Comparison of ENCODE assay signal across 26 cellular contexts in the genomic region with DNA sequence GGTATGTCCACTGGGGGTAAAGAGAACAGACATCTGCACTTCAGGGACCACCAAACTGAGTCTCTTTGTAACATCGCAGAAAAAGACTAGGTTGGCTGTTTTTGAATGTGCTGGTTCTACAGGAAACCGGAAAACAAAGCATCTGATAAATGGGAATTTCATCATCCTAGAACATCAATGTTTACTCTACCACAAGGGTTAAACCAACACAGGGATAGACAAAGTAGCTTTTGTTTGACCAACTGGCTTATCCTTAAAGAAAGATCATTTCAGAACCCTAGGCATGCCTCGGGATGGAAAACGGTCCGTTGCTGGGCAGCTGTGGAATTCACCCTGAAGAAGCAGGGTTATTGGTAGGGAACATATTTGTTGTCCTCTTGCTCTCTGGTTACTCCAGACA.
"Had no signal": no experiment of that assay in that cellular context is flagged by ENCODE, and none has a peak within 500 bp of the region (broad histone marks: within the 10 kb centered on the region; RNA-seq: fewer than 3 reads in every experiment).

No MANE protein-coding gene starts in this region.

- H3K36me3 Mint-ChIP-seq: activated CD8-positive, alpha-beta memory T cell treated with anti-CD3 and anti-CD28 coated beads, Interleukin-2, amount 10 ng/mL, durations not matched to agents 7 days and 5 days; activated naive CD4-positive, alpha-beta T cell treated with anti-CD3 and anti-CD28 coated beads, Interleukin-2, amount 50 U/mL, for 72 hours had no signal

- H3K9ac ChIP-seq: SK-N-SH had no signal

- H3K4me2 ChIP-seq: SK-N-SH had no signal

- H3K4me3 ChIP-seq: cardiac muscle cell had no signal

- H3K27me3 Mint-ChIP-seq: activated CD8-positive, alpha-beta memory T cell treated with anti-CD3 and anti-CD28 coated beads, Interleukin-2, amount 10 ng/mL, durations not matched to agents 7 days and 5 days; activated naive CD8-positive, alpha-beta T cell treated with anti-CD3 and anti-CD28 coated beads, Interleukin-2, amount 50 U/mL, for 24 hours; activated T-cell treated with anti-CD3 and anti-CD28 coated beads, Interleukin-2, amount 50 U/mL, for 24 hours had no signal

- H3K9me3 Mint-ChIP-seq: activated naive CD8-positive, alpha-beta T cell treated with anti-CD3 and anti-CD28 coated beads, Interleukin-2, amount 50 U/mL, for 24 hours had no signal

- H3K27me3 ChIP-seq: brain microvascular endothelial cell, cardiac muscle cell had no signal

- H3K9me3 ChIP-seq: SK-N-SH had no signal

- H3K36me3 ChIP-seq: brain microvascular endothelial cell, cardiac muscle cell had no signal

- DNase-seq: activated CD4-positive, alpha-beta T cell treated with anti-CD3 and anti-CD28 coated beads for 48 hours; activated CD4-positive, alpha-beta T cell treated with anti-CD3 and anti-CD28 coated beads, Interleukin-2, amount 50 U/mL, for 4 hours; activated CD4-positive, CD25-positive, alpha-beta regulatory T cell treated with anti-CD3 and anti-CD28 coated beads, Interleukin-2, amount 50 U/mL, for 72 hours; activated CD8-positive, alpha-beta memory T cell treated with anti-CD3 and anti-CD28 coated beads, Interleukin-2, amount 10 ng/mL, durations not matched to agents 7 days and 5 days; activated CD8-positive, alpha-beta T cell treated with anti-CD3 and anti-CD28 coated beads, Interleukin-2, amount 10 ng/mL, durations not matched to agents 7 days and 5 days; activated effector memory CD4-positive, alpha-beta T cell treated with anti-CD3 and anti-CD28 coated beads, Interleukin-2, amount 50 U/mL, for 16 hours; activated naive CD4-positive, alpha-beta T cell treated with Interleukin-2 at 50 U/mL for 16 hours; activated naive CD8-positive, alpha-beta T cell treated with anti-CD3 and anti-CD28 coated beads, Interleukin-2, amount 50 U/mL, for 24 hours; activated T-cell treated with anti-CD3 and anti-CD28 coated beads, Interleukin-2, amount 50 U/mL, for 24 hours; amniotic stem cell; brain microvascular endothelial cell; KG1; NCI-H1048; NCI-H146; NCI-H187 treated with DMSO at 0.1 percent for 48 hours; NCI-H2171; NCI-H2227 treated with DMSO at 0.1 percent for 48 hours; NCI-H446 treated with DMSO at 0.1 percent for 48 hours; NCI-H524 treated with DMSO at 0.1 percent for 48 hours; NCI-H82; RPMI8226; SK-N-SH had no signal

- H3K4me1 Mint-ChIP-seq: activated CD8-positive, alpha-beta memory T cell treated with anti-CD3 and anti-CD28 coated beads, Interleukin-2, amount 10 ng/mL, durations not matched to agents 7 days and 5 days; activated naive CD8-positive, alpha-beta T cell treated with anti-CD3 and anti-CD28 coated beads, Interleukin-2, amount 50 U/mL, for 24 hours had no signal

- H3K27ac ChIP-seq: brain microvascular endothelial cell, cardiac muscle cell had no signal

- H3K4me3 Mint-ChIP-seq: activated CD8-positive, alpha-beta memory T cell treated with anti-CD3 and anti-CD28 coated beads, Interleukin-2, amount 10 ng/mL, durations not matched to agents 7 days and 5 days; activated CD8-positive, alpha-beta T cell treated with anti-CD3 and anti-CD28 coated beads, Interleukin-2, amount 10 ng/mL, durations not matched to agents 7 days and 5 days; activated naive CD8-positive, alpha-beta T cell treated with anti-CD3 and anti-CD28 coated beads, Interleukin-2, amount 50 U/mL, for 24 hours; activated T-cell treated with anti-CD3 and anti-CD28 coated beads, Interleukin-2, amount 50 U/mL, for 24 hours; T-helper 1 cell treated with Interleukin-12 subunit alpha and Interleukin-12 subunit beta and Interleukin-4 antibody, amounts not matched to agents 30 μg/mL and 1 μg/mL, for 36 hours had no signal

- H3K27ac Mint-ChIP-seq: activated CD8-positive, alpha-beta memory T cell treated with anti-CD3 and anti-CD28 coated beads, Interleukin-2, amount 10 ng/mL, durations not matched to agents 7 days and 5 days; activated CD8-positive, alpha-beta T cell treated with anti-CD3 and anti-CD28 coated beads, Interleukin-2, amount 10 ng/mL, durations not matched to agents 7 days and 5 days; activated naive CD4-positive, alpha-beta T cell treated with anti-CD3 and anti-CD28 coated beads, Interleukin-2, amount 50 U/mL, for 72 hours; activated naive CD8-positive, alpha-beta T cell treated with anti-CD3 and anti-CD28 coated beads, Interleukin-2, amount 50 U/mL, for 24 hours; activated T-cell treated with anti-CD3 and anti-CD28 coated beads, Interleukin-2, amount 50 U/mL, for 24 hours; T-helper 1 cell treated with Interleukin-12 subunit alpha and Interleukin-12 subunit beta and Interleukin-4 antibody, amounts not matched to agents 30 μg/mL and 1 μg/mL, for 36 hours had no signal

- ATAC-seq: activated CD8-positive, alpha-beta memory T cell treated with anti-CD3 and anti-CD28 coated beads, Interleukin-2, amount 10 ng/mL, durations not matched to agents 7 days and 5 days; activated CD8-positive, alpha-beta T cell treated with anti-CD3 and anti-CD28 coated beads, Interleukin-2, amount 10 ng/mL, durations not matched to agents 7 days and 5 days; activated naive CD4-positive, alpha-beta T cell treated with anti-CD3 and anti-CD28 coated beads, Interleukin-2, amount 50 U/mL, for 72 hours; activated naive CD8-positive, alpha-beta T cell treated with anti-CD3 and anti-CD28 coated beads, Interleukin-2, amount 50 U/mL, for 24 hours; Right ventricle myocardium inferior had no signal
